Comparison of ENCODE assay signal across 15 cellular contexts in genomic region chr2:94924999-94925398, GRCh38. TPM values are rescaled to one million over a fixed set of nuclear protein-coding genes. Genes with fewer than 3 reads are reported as not detected.
"Had no signal": no experiment of that assay in that cellular context is flagged by ENCODE, and none has a peak within 500 bp of the region (broad histone marks: within the 10 kb centered on the region; RNA-seq: fewer than 3 reads in every experiment).

No MANE protein-coding gene starts in this region.

RNA-seq across cellular contexts. Expression of gene TEKT4, which starts 53.8 kb away (rescaled TPM):
- total RNA-seq: natural killer cell treated with Interleukin-12 subunit alpha and Interleukin-12 subunit beta and Interleukin-15 and Interleukin-18, amount 100 ng/mL, for 72 hours; neural crest cell; omental fat pad; osteocyte; posterior vena cava; pulmonary artery endothelial cell; right atrium auricular region; sciatic nerve; smooth muscle cell; spleen; suprapubic skin; transverse colon; upper lobe of right lung; urinary bladder had no signal
- polyA plus RNA-seq: pancreas, smooth muscle cell, spleen, urinary bladder had no signal
